1 cellular context compared by ENCODE assay signal in genomic region chr9:137000177-137000930, GRCh38.
TF ChIP-seq lines count a peak whose summit lies in the region.

No MANE protein-coding gene starts in this region.

TF ChIP-seq in K562, 482 proteins besides CTCF, POLR2A, EP300 and RAD21:
- TF ChIP-seq NR2C1 (IDR thresholded peaks at IDR 0.05) (no peak), NR2C1 (tag; IDR thresholded peaks at IDR 0.05) (peak; percentile 38; the same call in 1 of the 2 replicates), CEBPG (CRISPR knock-in tag; IDR thresholded peaks at IDR 0.05) (no peak), CEBPG (tag; conservative IDR thresholded peaks at IDR 0.05 in 1 of 2, IDR thresholded peaks at IDR 0.05 in 1 of 2) (no peak)
